34 cellular contexts compared by ENCODE assay signal in genomic region chr2:140761807-140762206, GRCh38.
"Had no signal": no experiment of that assay in that cellular context is flagged by ENCODE, and none has a peak within 500 bp of the region (broad histone marks: within the 10 kb centered on the region; RNA-seq: fewer than 3 reads in every experiment).

No MANE protein-coding gene starts in this region.

- DNase-seq: Karpas-422, Kasumi-1, MG63, MM.1S, MV-4-11, NCI-H1048, NCI-H1092, NCI-H1092 treated with DMSO at 0.1 percent for 48 hours, NCI-H1105, NCI-H1105 treated with DMSO at 0.1 percent for 48 hours, NCI-H1417, NCI-H1417 treated with DMSO at 0.1 percent for 48 hours, NCI-H1436, NCI-H1436 treated with DMSO at 0.1 percent for 48 hours, NCI-H146, NCI-H1694, NCI-H1694 treated with DMSO at 0.1 percent for 48 hours, NCI-H187, NCI-H187 treated with DMSO at 0.1 percent for 48 hours, NCI-H1930, NCI-H2029, NCI-H2029 treated with DMSO at 0.1 percent for 48 hours, NCI-H2081, NCI-H2081 treated with DMSO at 0.1 percent for 48 hours, NCI-H2107, NCI-H2171, NCI-H2171 treated with DMSO at 0.1 percent for 48 hours, NCI-H2227 treated with DMSO at 0.1 percent for 48 hours, NCI-H226, NCI-H345, NCI-H446, NCI-H446 treated with DMSO at 0.1 percent for 48 hours, NCI-H510A, NCI-H510A treated with DMSO at 0.1 percent for 48 hours had no signal

- H3K4me3 ChIP-seq: MG63 had no signal

- H3K27me3 ChIP-seq: MG63 had no signal

- H3K9me3 ChIP-seq: MG63 had no signal

- H3K36me3 ChIP-seq: MG63 had no signal
